ENCODE assay signal across 1 cellular context in genomic region chr20:57547250-57547649, GRCh38.
TF ChIP-seq lines count a peak whose summit lies in the region.

No MANE protein-coding gene starts in this region.

TF ChIP-seq in HepG2, 621 proteins besides CTCF, POLR2A, EP300 and RAD21 (continued from another document and continues in another):
- TF ChIP-seq, protein P1, sequence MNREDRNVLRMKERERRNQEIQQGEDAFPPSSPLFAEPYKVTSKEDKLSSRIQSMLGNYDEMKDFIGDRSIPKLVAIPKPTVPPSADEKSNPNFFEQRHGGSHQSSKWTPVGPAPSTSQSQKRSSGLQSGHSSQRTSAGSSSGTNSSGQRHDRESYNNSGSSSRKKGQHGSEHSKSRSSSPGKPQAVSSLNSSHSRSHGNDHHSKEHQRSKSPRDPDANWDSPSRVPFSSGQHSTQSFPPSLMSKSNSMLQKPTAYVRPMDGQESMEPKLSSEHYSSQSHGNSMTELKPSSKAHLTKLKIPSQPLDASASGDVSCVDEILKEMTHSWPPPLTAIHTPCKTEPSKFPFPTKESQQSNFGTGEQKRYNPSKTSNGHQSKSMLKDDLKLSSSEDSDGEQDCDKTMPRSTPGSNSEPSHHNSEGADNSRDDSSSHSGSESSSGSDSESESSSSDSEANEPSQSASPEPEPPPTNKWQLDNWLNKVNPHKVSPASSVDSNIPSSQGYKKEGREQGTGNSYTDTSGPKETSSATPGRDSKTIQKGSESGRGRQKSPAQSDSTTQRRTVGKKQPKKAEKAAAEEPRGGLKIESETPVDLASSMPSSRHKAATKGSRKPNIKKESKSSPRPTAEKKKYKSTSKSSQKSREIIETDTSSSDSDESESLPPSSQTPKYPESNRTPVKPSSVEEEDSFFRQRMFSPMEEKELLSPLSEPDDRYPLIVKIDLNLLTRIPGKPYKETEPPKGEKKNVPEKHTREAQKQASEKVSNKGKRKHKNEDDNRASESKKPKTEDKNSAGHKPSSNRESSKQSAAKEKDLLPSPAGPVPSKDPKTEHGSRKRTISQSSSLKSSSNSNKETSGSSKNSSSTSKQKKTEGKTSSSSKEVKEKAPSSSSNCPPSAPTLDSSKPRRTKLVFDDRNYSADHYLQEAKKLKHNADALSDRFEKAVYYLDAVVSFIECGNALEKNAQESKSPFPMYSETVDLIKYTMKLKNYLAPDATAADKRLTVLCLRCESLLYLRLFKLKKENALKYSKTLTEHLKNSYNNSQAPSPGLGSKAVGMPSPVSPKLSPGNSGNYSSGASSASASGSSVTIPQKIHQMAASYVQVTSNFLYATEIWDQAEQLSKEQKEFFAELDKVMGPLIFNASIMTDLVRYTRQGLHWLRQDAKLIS (CRISPR knock-in tag; IDR thresholded peaks at IDR 0.05) = no peak
- TF ChIP-seq FOXM1 (CRISPR knock-in tag; IDR thresholded peaks at IDR 0.05) (no peak), ZNF44 (CRISPR knock-in tag; IDR thresholded peaks at IDR 0.05) (no peak), RELA (CRISPR knock-in tag; IDR thresholded peaks at IDR 0.05) (no peak), EZH2 (conservative IDR thresholded peaks at IDR 0.05; ENCODE audit: low read depth, low read length) (no peak), ZNF570 (CRISPR knock-in tag; IDR thresholded peaks at IDR 0.05; ENCODE audit: borderline replicate concordance) (no peak), ZNF276 (CRISPR knock-in tag; IDR thresholded peaks at IDR 0.05; ENCODE audit: low read depth) (no peak), CC2D1A (CRISPR knock-in tag; IDR thresholded peaks at IDR 0.05) (no peak), SIX4 (CRISPR knock-in tag; IDR thresholded peaks at IDR 0.05) (no peak), MATR3 (CRISPR knock-in tag; IDR thresholded peaks at IDR 0.05) (no peak), ZNF709 (CRISPR knock-in tag; IDR thresholded peaks at IDR 0.05) (no peak), PAWR (CRISPR knock-in tag; IDR thresholded peaks at IDR 0.05; ENCODE audit: borderline replicate concordance) (no peak), ZNF678 (CRISPR knock-in tag; IDR thresholded peaks at IDR 0.05) (no peak), PHF20 (CRISPR knock-in tag; IDR thresholded peaks at IDR 0.05) (no peak), ZFP37 (CRISPR knock-in tag; IDR thresholded peaks at IDR 0.05; ENCODE audit: borderline replicate concordance) (no peak), KLF16 (CRISPR knock-in tag; IDR thresholded peaks at IDR 0.05) (peak in 1 of 2 experiments; percentile 83; a peak in 2 of 4 replicates), ZNF337 (CRISPR knock-in tag; IDR thresholded peaks at IDR 0.05; ENCODE audit: borderline replicate concordance, low read depth) (no peak), SRSF4 (IDR thresholded peaks at IDR 0.05; ENCODE audit: low read depth, low read length, poor library complexity, severe bottlenecking) (no peak), ZFP62 (CRISPR knock-in tag; IDR thresholded peaks at IDR 0.05) (no peak), ZNF33B (CRISPR knock-in tag; IDR thresholded peaks at IDR 0.05) (no peak), SNRNP70 (IDR thresholded peaks at IDR 0.05; ENCODE audit: low read depth, low read length) (no peak), MBNL3 (CRISPR knock-in tag; conservative IDR thresholded peaks at IDR 0.05) (no peak), GMEB1 (CRISPR knock-in tag; IDR thresholded peaks at IDR 0.05; ENCODE audit: borderline replicate concordance) (no peak), SNAI1 (CRISPR knock-in tag; IDR thresholded peaks at IDR 0.05; ENCODE audit: borderline replicate concordance) (no peak), ZBTB8A (CRISPR knock-in tag; IDR thresholded peaks at IDR 0.05; ENCODE audit: borderline replicate concordance, low read depth) (no peak), ZNF430 (CRISPR knock-in tag; IDR thresholded peaks at IDR 0.05) (no peak), TMF1 (CRISPR knock-in tag; IDR thresholded peaks at IDR 0.05; ENCODE audit: low read depth) (no peak), MEIS2 (CRISPR knock-in tag; IDR thresholded peaks at IDR 0.05) (no peak), PHF21A (CRISPR knock-in tag; IDR thresholded peaks at IDR 0.05) (no peak), SAP130 (CRISPR knock-in tag; IDR thresholded peaks at IDR 0.05; ENCODE audit: low read depth) (peak; percentile 66; the same call in 1 of the 2 replicates), MAFK (conservative IDR thresholded peaks at IDR 0.05 in 1 of 2, IDR thresholded peaks at IDR 0.05 in 1 of 2; ENCODE audit: low read length in 2 of 2) (no peak), ZNF790 (CRISPR knock-in tag; IDR thresholded peaks at IDR 0.05; ENCODE audit: borderline replicate concordance) (no peak), ZNF567 (CRISPR knock-in tag; IDR thresholded peaks at IDR 0.05; ENCODE audit: borderline replicate concordance) (no peak), ZFP41 (CRISPR knock-in tag; IDR thresholded peaks at IDR 0.05; ENCODE audit: borderline replicate concordance) (no peak), PBX3 (CRISPR knock-in tag; IDR thresholded peaks at IDR 0.05; ENCODE audit: borderline replicate concordance) (no peak), MIXL1 (CRISPR knock-in tag; IDR thresholded peaks at IDR 0.05) (peak; percentile 76; the same call in 1 of the 2 replicates), SRF (IDR thresholded peaks at IDR 0.05; ENCODE audit: low read depth, low read length) (no peak), PRMT3 (CRISPR knock-in tag; IDR thresholded peaks at IDR 0.05; ENCODE audit: borderline replicate concordance, low read depth) (no peak)
- TF ChIP-seq, protein P2, sequence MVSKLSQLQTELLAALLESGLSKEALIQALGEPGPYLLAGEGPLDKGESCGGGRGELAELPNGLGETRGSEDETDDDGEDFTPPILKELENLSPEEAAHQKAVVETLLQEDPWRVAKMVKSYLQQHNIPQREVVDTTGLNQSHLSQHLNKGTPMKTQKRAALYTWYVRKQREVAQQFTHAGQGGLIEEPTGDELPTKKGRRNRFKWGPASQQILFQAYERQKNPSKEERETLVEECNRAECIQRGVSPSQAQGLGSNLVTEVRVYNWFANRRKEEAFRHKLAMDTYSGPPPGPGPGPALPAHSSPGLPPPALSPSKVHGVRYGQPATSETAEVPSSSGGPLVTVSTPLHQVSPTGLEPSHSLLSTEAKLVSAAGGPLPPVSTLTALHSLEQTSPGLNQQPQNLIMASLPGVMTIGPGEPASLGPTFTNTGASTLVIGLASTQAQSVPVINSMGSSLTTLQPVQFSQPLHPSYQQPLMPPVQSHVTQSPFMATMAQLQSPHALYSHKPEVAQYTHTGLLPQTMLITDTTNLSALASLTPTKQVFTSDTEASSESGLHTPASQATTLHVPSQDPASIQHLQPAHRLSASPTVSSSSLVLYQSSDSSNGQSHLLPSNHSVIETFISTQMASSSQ (IDR thresholded peaks at IDR 0.05; ENCODE audit: low read depth) = peak; percentile 34; the same call in 1 of the 2 replicates
- TF ChIP-seq, protein P2 (CRISPR knock-in tag; IDR thresholded peaks at IDR 0.05; ENCODE audit: borderline replicate concordance) = no peak
- TF ChIP-seq, protein P3, sequence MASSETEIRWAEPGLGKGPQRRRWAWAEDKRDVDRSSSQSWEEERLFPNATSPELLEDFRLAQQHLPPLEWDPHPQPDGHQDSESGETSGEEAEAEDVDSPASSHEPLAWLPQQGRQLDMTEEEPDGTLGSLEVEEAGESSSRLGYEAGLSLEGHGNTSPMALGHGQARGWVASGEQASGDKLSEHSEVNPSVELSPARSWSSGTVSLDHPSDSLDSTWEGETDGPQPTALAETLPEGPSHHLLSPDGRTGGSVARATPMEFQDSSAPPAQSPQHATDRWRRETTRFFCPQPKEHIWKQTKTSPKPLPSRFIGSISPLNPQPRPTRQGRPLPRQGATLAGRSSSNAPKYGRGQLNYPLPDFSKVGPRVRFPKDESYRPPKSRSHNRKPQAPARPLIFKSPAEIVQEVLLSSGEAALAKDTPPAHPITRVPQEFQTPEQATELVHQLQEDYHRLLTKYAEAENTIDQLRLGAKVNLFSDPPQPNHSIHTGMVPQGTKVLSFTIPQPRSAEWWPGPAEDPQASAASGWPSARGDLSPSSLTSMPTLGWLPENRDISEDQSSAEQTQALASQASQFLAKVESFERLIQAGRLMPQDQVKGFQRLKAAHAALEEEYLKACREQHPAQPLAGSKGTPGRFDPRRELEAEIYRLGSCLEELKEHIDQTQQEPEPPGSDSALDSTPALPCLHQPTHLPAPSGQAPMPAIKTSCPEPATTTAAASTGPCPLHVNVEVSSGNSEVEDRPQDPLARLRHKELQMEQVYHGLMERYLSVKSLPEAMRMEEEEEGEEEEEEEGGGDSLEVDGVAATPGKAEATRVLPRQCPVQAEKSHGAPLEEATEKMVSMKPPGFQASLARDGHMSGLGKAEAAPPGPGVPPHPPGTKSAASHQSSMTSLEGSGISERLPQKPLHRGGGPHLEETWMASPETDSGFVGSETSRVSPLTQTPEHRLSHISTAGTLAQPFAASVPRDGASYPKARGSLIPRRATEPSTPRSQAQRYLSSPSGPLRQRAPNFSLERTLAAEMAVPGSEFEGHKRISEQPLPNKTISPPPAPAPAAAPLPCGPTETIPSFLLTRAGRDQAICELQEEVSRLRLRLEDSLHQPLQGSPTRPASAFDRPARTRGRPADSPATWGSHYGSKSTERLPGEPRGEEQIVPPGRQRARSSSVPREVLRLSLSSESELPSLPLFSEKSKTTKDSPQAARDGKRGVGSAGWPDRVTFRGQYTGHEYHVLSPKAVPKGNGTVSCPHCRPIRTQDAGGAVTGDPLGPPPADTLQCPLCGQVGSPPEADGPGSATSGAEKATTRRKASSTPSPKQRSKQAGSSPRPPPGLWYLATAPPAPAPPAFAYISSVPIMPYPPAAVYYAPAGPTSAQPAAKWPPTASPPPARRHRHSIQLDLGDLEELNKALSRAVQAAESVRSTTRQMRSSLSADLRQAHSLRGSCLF (CRISPR knock-in tag; IDR thresholded peaks at IDR 0.05; ENCODE audit: borderline replicate concordance) = no peak
- TF ChIP-seq, protein P4, sequence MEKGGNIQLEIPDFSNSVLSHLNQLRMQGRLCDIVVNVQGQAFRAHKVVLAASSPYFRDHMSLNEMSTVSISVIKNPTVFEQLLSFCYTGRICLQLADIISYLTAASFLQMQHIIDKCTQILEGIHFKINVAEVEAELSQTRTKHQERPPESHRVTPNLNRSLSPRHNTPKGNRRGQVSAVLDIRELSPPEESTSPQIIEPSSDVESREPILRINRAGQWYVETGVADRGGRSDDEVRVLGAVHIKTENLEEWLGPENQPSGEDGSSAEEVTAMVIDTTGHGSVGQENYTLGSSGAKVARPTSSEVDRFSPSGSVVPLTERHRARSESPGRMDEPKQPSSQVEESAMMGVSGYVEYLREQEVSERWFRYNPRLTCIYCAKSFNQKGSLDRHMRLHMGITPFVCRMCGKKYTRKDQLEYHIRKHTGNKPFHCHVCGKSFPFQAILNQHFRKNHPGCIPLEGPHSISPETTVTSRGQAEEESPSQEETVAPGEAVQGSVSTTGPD (CRISPR knock-in tag; IDR thresholded peaks at IDR 0.05) = no peak
- TF ChIP-seq, protein P5, sequence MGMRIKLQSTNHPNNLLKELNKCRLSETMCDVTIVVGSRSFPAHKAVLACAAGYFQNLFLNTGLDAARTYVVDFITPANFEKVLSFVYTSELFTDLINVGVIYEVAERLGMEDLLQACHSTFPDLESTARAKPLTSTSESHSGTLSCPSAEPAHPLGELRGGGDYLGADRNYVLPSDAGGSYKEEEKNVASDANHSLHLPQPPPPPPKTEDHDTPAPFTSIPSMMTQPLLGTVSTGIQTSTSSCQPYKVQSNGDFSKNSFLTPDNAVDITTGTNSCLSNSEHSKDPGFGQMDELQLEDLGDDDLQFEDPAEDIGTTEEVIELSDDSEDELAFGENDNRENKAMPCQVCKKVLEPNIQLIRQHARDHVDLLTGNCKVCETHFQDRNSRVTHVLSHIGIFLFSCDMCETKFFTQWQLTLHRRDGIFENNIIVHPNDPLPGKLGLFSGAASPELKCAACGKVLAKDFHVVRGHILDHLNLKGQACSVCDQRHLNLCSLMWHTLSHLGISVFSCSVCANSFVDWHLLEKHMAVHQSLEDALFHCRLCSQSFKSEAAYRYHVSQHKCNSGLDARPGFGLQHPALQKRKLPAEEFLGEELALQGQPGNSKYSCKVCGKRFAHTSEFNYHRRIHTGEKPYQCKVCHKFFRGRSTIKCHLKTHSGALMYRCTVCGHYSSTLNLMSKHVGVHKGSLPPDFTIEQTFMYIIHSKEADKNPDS (CRISPR knock-in tag; IDR thresholded peaks at IDR 0.05) = no peak
